ENCODE assay signal across 31 cellular contexts in genomic region chr11:110850846-110851245, GRCh38.
"Had no signal": no experiment of that assay in that cellular context is flagged by ENCODE, and none has a peak within 500 bp of the region (broad histone marks: within the 10 kb centered on the region; RNA-seq: fewer than 3 reads in every experiment).

No MANE protein-coding gene starts in this region.

- H3K9me3 Mint-ChIP-seq: activated naive CD4-positive, alpha-beta T cell treated with anti-CD3 and anti-CD28 coated beads, Interleukin-2, amount 50 U/mL, for 72 hours; activated T-helper 2 cell treated with anti-CD3 and anti-CD28 coated beads, Interferon-gamma antibody, Interleukin-2, Interleukin-4, amounts not matched to agents 10 μg/mL and 5 μg/mL and 100 μg/mL, durations not matched to agents 14 hours and 24 hours and 36 hours; stimulated activated effector memory CD8-positive, alpha-beta T cell treated with anti-CD3 and anti-CD28 coated beads, Interleukin-12 subunit alpha, Interleukin-12 subunit beta, amount 100 ng/mL, for 72 hours; stimulated activated naive CD8-positive, alpha-beta T cell treated with anti-CD3 and anti-CD28 coated beads, Interleukin-15, Interleukin-2, amounts not matched to agents 100 ng/mL and 50 ng/mL, for 24 hours had no signal

- H3K4me3 Mint-ChIP-seq: activated CD4-positive, alpha-beta T cell treated with anti-CD3 and anti-CD28 coated beads for 36 hours; activated CD8-positive, alpha-beta memory T cell treated with anti-CD3 and anti-CD28 coated beads, Interleukin-2, amount 10 ng/mL, durations not matched to agents 7 days and 5 days; activated CD8-positive, alpha-beta T cell treated with anti-CD3 and anti-CD28 coated beads, Interleukin-2, amount 10 ng/mL, durations not matched to agents 7 days and 5 days; brain; immature natural killer cell; natural killer cell; stimulated activated effector memory CD8-positive, alpha-beta T cell treated with anti-CD3 and anti-CD28 coated beads, Interleukin-12 subunit alpha, Interleukin-12 subunit beta, amount 100 ng/mL, for 72 hours; stimulated activated naive CD8-positive, alpha-beta T cell treated with anti-CD3 and anti-CD28 coated beads, Interleukin-15, Interleukin-2, amounts not matched to agents 100 ng/mL and 50 ng/mL, for 24 hours had no signal

- H3K4me1 Mint-ChIP-seq: activated CD4-positive, alpha-beta T cell treated with anti-CD3 and anti-CD28 coated beads for 36 hours; activated CD8-positive, alpha-beta memory T cell treated with anti-CD3 and anti-CD28 coated beads, Interleukin-2, amount 10 ng/mL, durations not matched to agents 7 days and 5 days; immature natural killer cell; natural killer cell; stimulated activated effector memory CD8-positive, alpha-beta T cell treated with anti-CD3 and anti-CD28 coated beads, Interleukin-12 subunit alpha, Interleukin-12 subunit beta, amount 100 ng/mL, for 72 hours had no signal

- H3K9me3 ChIP-seq: colonic mucosa, esophagus squamous epithelium, thoracic aorta, upper lobe of right lung had no signal

- FAIRE-seq: endometrium, kidney had no signal

- H3K36me3 Mint-ChIP-seq: activated CD8-positive, alpha-beta memory T cell treated with anti-CD3 and anti-CD28 coated beads, Interleukin-2, amount 10 ng/mL, durations not matched to agents 7 days and 5 days; brain; natural killer cell; stimulated activated effector memory CD8-positive, alpha-beta T cell treated with anti-CD3 and anti-CD28 coated beads, Interleukin-12 subunit alpha, Interleukin-12 subunit beta, amount 100 ng/mL, for 72 hours had no signal

- DNase-seq: activated CD4-positive, alpha-beta T cell treated with anti-CD3 and anti-CD28 coated beads for 36 hours; activated CD4-positive, CD25-positive, alpha-beta regulatory T cell; activated CD8-positive, alpha-beta memory T cell treated with anti-CD3 and anti-CD28 coated beads, Interleukin-2, amount 10 ng/mL, durations not matched to agents 7 days and 5 days; activated CD8-positive, alpha-beta T cell treated with anti-CD3 and anti-CD28 coated beads, Interleukin-2, amount 10 ng/mL, durations not matched to agents 7 days and 5 days; activated naive CD4-positive, alpha-beta T cell; activated T-cell treated with anti-CD3 and anti-CD28 coated beads, Interleukin-2, amount 50 U/mL, for 48 hours; aorta; cerebellar nuclear complex; colonic mucosa; effector CD8-positive, alpha-beta T cell; esophagus squamous epithelium; heart left ventricle; hypothalamus; immature natural killer cell; kidney; natural killer cell; stimulated activated CD4-positive, alpha-beta T cell treated with anti-CD3 and anti-CD28 coated beads, Interleukin-4, amount 100 ng/mL, for 24 hours; T-helper 1 cell; upper lobe of right lung had no signal

- H3K27ac ChIP-seq: cardiac muscle cell, colonic mucosa, epithelial cell of prostate, esophagus squamous epithelium, heart left ventricle, skin epidermis, thoracic aorta, upper lobe of right lung had no signal

- ATAC-seq: activated CD4-positive, alpha-beta T cell treated with anti-CD3 and anti-CD28 coated beads for 36 hours; activated CD8-positive, alpha-beta memory T cell treated with anti-CD3 and anti-CD28 coated beads, Interleukin-2, amount 10 ng/mL, durations not matched to agents 7 days and 5 days; activated CD8-positive, alpha-beta T cell treated with anti-CD3 and anti-CD28 coated beads, Interleukin-2, amount 10 ng/mL, durations not matched to agents 7 days and 5 days; activated naive CD4-positive, alpha-beta T cell treated with anti-CD3 and anti-CD28 coated beads, Interleukin-2, amount 50 U/mL, for 72 hours; heart left ventricle; natural killer cell; sciatic nerve; stimulated activated effector memory CD8-positive, alpha-beta T cell treated with anti-CD3 and anti-CD28 coated beads, Interleukin-12 subunit alpha, Interleukin-12 subunit beta, amount 100 ng/mL, for 72 hours; upper lobe of right lung had no signal

- H3K27ac Mint-ChIP-seq: activated CD4-positive, alpha-beta T cell treated with anti-CD3 and anti-CD28 coated beads for 36 hours; activated CD8-positive, alpha-beta memory T cell treated with anti-CD3 and anti-CD28 coated beads, Interleukin-2, amount 10 ng/mL, durations not matched to agents 7 days and 5 days; activated CD8-positive, alpha-beta T cell treated with anti-CD3 and anti-CD28 coated beads, Interleukin-2, amount 10 ng/mL, durations not matched to agents 7 days and 5 days; activated naive CD4-positive, alpha-beta T cell treated with anti-CD3 and anti-CD28 coated beads, Interleukin-2, amount 50 U/mL, for 72 hours; activated T-helper 2 cell treated with anti-CD3 and anti-CD28 coated beads, Interferon-gamma antibody, Interleukin-2, Interleukin-4, amounts not matched to agents 10 μg/mL and 5 μg/mL and 100 μg/mL, durations not matched to agents 14 hours and 24 hours and 36 hours; brain; immature natural killer cell; natural killer cell; progenitor cell of endocrine pancreas; stimulated activated effector memory CD8-positive, alpha-beta T cell treated with anti-CD3 and anti-CD28 coated beads, Interleukin-12 subunit alpha, Interleukin-12 subunit beta, amount 100 ng/mL, for 72 hours; stimulated activated naive CD8-positive, alpha-beta T cell treated with anti-CD3 and anti-CD28 coated beads, Interleukin-15, Interleukin-2, amounts not matched to agents 100 ng/mL and 50 ng/mL, for 24 hours had no signal

- H3K27me3 Mint-ChIP-seq: brain had no signal

- H3K27me3 ChIP-seq: cardiac muscle cell, colonic mucosa, esophagus squamous epithelium, heart left ventricle, upper lobe of right lung had no signal

- H3K4me3 ChIP-seq: cardiac muscle cell, colonic mucosa, esophagus squamous epithelium, heart left ventricle, skin epidermis, thoracic aorta, upper lobe of right lung had no signal

- H3K4me1 ChIP-seq: colonic mucosa, esophagus squamous epithelium, heart left ventricle, upper lobe of right lung had no signal

- H3K36me3 ChIP-seq: cardiac muscle cell, colonic mucosa, esophagus squamous epithelium, heart left ventricle, thoracic aorta, upper lobe of right lung had no signal
